ENCODE assay signal across 32 cellular contexts in the genomic region with DNA sequence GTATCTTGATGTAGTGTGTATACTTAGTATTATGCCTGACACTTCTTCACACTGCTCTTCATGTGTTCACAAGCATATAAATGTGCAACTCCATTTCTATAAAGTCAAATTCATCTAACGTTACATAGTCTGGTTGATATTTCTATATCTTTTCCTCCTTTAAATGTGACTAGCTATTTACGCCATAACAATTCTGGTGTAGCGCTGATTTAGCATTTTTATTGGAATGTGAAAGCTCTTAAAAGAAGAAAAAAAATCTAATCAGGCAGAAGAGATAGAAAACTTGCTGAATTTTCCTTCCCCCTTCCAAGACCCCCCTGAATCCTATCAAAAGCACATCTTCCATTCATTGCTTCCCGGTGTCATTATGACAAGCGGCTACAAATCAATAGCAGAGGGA.
"Had no signal": no experiment of that assay in that cellular context is flagged by ENCODE, and none has a peak within 500 bp of the region (broad histone marks: within the 10 kb centered on the region; RNA-seq: fewer than 3 reads in every experiment).

No MANE protein-coding gene starts in this region.

- H3K4me1 ChIP-seq: neural progenitor cell, parathyroid adenoma, psoas muscle, suprapubic skin, testis, tibial artery, transverse colon, upper lobe of right lung, uterus had no signal

- H3K27me3 ChIP-seq: neural progenitor cell, ovary, spleen, suprapubic skin, testis, tibial artery, transverse colon, upper lobe of right lung, uterus had no signal

- DNase-seq: naive thymus-derived CD4-positive, alpha-beta T cell; natural killer cell; occipital lobe; ovary; posterior cingulate gyrus; psoas muscle; right cardiac atrium; spleen; stimulated activated CD4-positive, alpha-beta T cell treated with anti-CD3 and anti-CD28 coated beads, Interleukin-12 subunit alpha, Interleukin-12 subunit beta, amount 100 ng/mL, for 4 hours; stimulated activated CD4-positive, alpha-beta T cell treated with anti-CD3 and anti-CD28 coated beads, Interleukin-1b, Interleukin-23, amount 100 ng/mL, for 48 hours; stimulated activated CD4-positive, alpha-beta T cell treated with anti-CD3 and anti-CD28 coated beads, Interleukin-4, amount 100 ng/mL, for 1 hour; stimulated activated CD4-positive, alpha-beta T cell treated with anti-CD3 and anti-CD28 coated beads, Interleukin-4, amount 100 ng/mL, for 4 hours; stimulated activated CD8-positive, alpha-beta memory T cell treated with anti-CD3 and anti-CD28 coated beads, Interleukin-4, amount 100 ng/mL, for 48 hours; stimulated activated naive CD4-positive, alpha-beta T cell; stimulated activated naive CD8-positive, alpha-beta T cell treated with anti-CD3 and anti-CD28 coated beads, Interleukin-15, amount 100 ng/mL, for 72 hours; stimulated activated naive CD8-positive, alpha-beta T cell treated with anti-CD3 and anti-CD28 coated beads, Interleukin-15, Interleukin-2, amounts not matched to agents 100 U/mL and 50 U/mL, for 24 hours; substantia nigra; testis; tibial artery; transverse colon; upper lobe of right lung; uterus had no signal

- H2AFZ ChIP-seq: neural progenitor cell, parathyroid adenoma had no signal

- H3K27ac ChIP-seq: neural progenitor cell, ovary, parathyroid adenoma, psoas muscle, skin epidermis, spleen, suprapubic skin, testis, tibial artery, transverse colon, upper lobe of right lung, uterus had no signal

- H3K9me3 Mint-ChIP-seq: naive thymus-derived CD4-positive, alpha-beta T cell; natural killer cell; nephron; neural progenitor cell; stimulated activated memory B cell treated with anti-CD40 and anti-IgM and Interleukin-4, amounts not matched to agents 10 μg/mL and 1 μg/mL and 100 μg/mL, for 72 hours; stimulated activated naive CD8-positive, alpha-beta T cell treated with anti-CD3 and anti-CD28 coated beads, Interleukin-15, amount 100 ng/mL, for 72 hours; type B pancreatic cell had no signal

- H3K36me3 Mint-ChIP-seq: naive thymus-derived CD4-positive, alpha-beta T cell; natural killer cell; neural progenitor cell; stimulated activated memory B cell treated with anti-CD40 and anti-IgM and Interleukin-4, amounts not matched to agents 10 μg/mL and 1 μg/mL and 100 μg/mL, for 72 hours; type B pancreatic cell had no signal

- H3K4me2 ChIP-seq: neural progenitor cell, smooth muscle cell had no signal

- H3K27me3 Mint-ChIP-seq: progenitor cell of endocrine pancreas; stimulated activated memory B cell treated with anti-CD40 and anti-IgM and Interleukin-4, amounts not matched to agents 10 μg/mL and 1 μg/mL and 100 μg/mL, for 72 hours; stimulated activated naive CD8-positive, alpha-beta T cell treated with anti-CD3 and anti-CD28 coated beads, Interleukin-15, amount 100 ng/mL, for 72 hours; type B pancreatic cell had no signal

- H3K4me1 Mint-ChIP-seq: nephron; stimulated activated memory B cell treated with anti-CD40 and anti-IgM and Interleukin-4, amounts not matched to agents 10 μg/mL and 1 μg/mL and 100 μg/mL, for 72 hours had no signal

- H3K4me3 Mint-ChIP-seq: naive thymus-derived CD4-positive, alpha-beta T cell; natural killer cell; nephron; neural progenitor cell; stimulated activated memory B cell treated with anti-CD40 and anti-IgM and Interleukin-4, amounts not matched to agents 10 μg/mL and 1 μg/mL and 100 μg/mL, for 72 hours; stimulated activated naive CD8-positive, alpha-beta T cell treated with anti-CD3 and anti-CD28 coated beads, Interleukin-15, amount 100 ng/mL, for 72 hours; type B pancreatic cell had no signal

- H3K4me3 ChIP-seq: neural progenitor cell, ovary, psoas muscle, skin epidermis, smooth muscle cell, spleen, suprapubic skin, testis, tibial artery, transverse colon, upper lobe of right lung, uterus had no signal

- H3K9me3 ChIP-seq: ovary, psoas muscle, spleen, suprapubic skin, testis, tibial artery, transverse colon, upper lobe of right lung, uterus had no signal

- H3K79me2 ChIP-seq: parathyroid adenoma had no signal

- ATAC-seq: naive thymus-derived CD4-positive, alpha-beta T cell; natural killer cell; psoas muscle; right cardiac atrium; sciatic nerve; stimulated activated memory B cell treated with anti-CD40 and anti-IgM and Interleukin-4, amounts not matched to agents 10 μg/mL and 1 μg/mL and 100 μg/mL, for 72 hours; stimulated activated naive CD8-positive, alpha-beta T cell treated with anti-CD3 and anti-CD28 coated beads, Interleukin-15, amount 100 ng/mL, for 72 hours; stimulated activated naive CD8-positive, alpha-beta T cell treated with anti-CD3 and anti-CD28 coated beads, Interleukin-15, Interleukin-2, amounts not matched to agents 100 U/mL and 50 U/mL, for 24 hours; upper lobe of right lung had no signal

- H3K27ac Mint-ChIP-seq: naive thymus-derived CD4-positive, alpha-beta T cell; natural killer cell; nephron; neural progenitor cell; progenitor cell of endocrine pancreas; stimulated activated memory B cell treated with anti-CD40 and anti-IgM and Interleukin-4, amounts not matched to agents 10 μg/mL and 1 μg/mL and 100 μg/mL, for 72 hours; stimulated activated naive CD8-positive, alpha-beta T cell treated with anti-CD3 and anti-CD28 coated beads, Interleukin-15, amount 100 ng/mL, for 72 hours; type B pancreatic cell had no signal

- H3K9ac ChIP-seq: neural progenitor cell, parathyroid adenoma had no signal

- H3K36me3 ChIP-seq: neural progenitor cell, ovary, spleen, suprapubic skin, tibial artery, transverse colon, upper lobe of right lung, uterus had no signal
